Comparison of ENCODE assay signal across 8 cellular contexts in genomic region chr20:44210422-44211176, GRCh38. TPM values are rescaled to one million over a fixed set of nuclear protein-coding genes. Genes with fewer than 3 reads are reported as not detected.
DNase-seq lines count a peak whose midpoint lies in the region; ATAC-seq lines count a peak whose summit lies in the region.

Gene OSER1, minus strand, starts transcription at chr20:44210771. Its CDS starts 3,814 bp downstream, at chr20:44206957.

- CTCF ChIA-PET in activated CD4-positive, alpha-beta T cell treated with anti-CD3 and anti-CD28 coated beads, Interleukin-2, amount 10 ng/mL, durations not matched to agents 7 days and 5 days (lab: Charles Lee), result interaction anchor here (1.0 to 1.3 kb wide), 2 partner anchors 11 to 100 kb away, joined by 3 read pairs; partner anchors contain the start of gene FITM2

- peak within 1 kb of the TSS; percentile 93 for H3K27ac ChIP-seq in BLaER1

- no peaks in the 10 kb centered on the region for H3K27me3 ChIP-seq in BLaER1

- peak within 1 kb of the TSS; percentile 95 for H3K4me3 ChIP-seq in BLaER1

- H3K4me1 Mint-ChIP-seq in activated CD4-positive, alpha-beta T cell treated with anti-CD3 and anti-CD28 coated beads, Interleukin-2, amount 10 ng/mL, durations not matched to agents 7 days and 5 days, result peaks cover 57% of the 10 kb centered on the region

- peak within 1 kb of the TSS; percentile 95 for H3K4me2 ChIP-seq in BLaER1

- H3K4me1 ChIP-seq in BLaER1, result peaks cover 50% of the 10 kb centered on the region

- H3K4me3 Mint-ChIP-seq in activated CD4-positive, alpha-beta T cell treated with anti-CD3 and anti-CD28 coated beads, Interleukin-2, amount 10 ng/mL, durations not matched to agents 7 days and 5 days, result peak within 1 kb of the TSS; percentile 87

- no peaks in the 10 kb centered on the region for H3K9me3 Mint-ChIP-seq in activated CD4-positive, alpha-beta T cell treated with anti-CD3 and anti-CD28 coated beads, Interleukin-2, amount 10 ng/mL, durations not matched to agents 7 days and 5 days

- peaks cover 10% of the 10 kb centered on the region for H3K36me3 ChIP-seq in BLaER1

- POLR2A ChIA-PET in activated CD4-positive, alpha-beta T cell treated with anti-CD3 and anti-CD28 coated beads, Interleukin-2, amount 10 ng/mL, durations not matched to agents 7 days and 5 days (lab: Charles Lee), result no interaction called here

- no peaks in the 10 kb centered on the region for H3K27me3 Mint-ChIP-seq in activated CD4-positive, alpha-beta T cell treated with anti-CD3 and anti-CD28 coated beads, Interleukin-2, amount 10 ng/mL, durations not matched to agents 7 days and 5 days

- H3K27ac Mint-ChIP-seq in activated CD4-positive, alpha-beta T cell treated with anti-CD3 and anti-CD28 coated beads, Interleukin-2, amount 10 ng/mL, durations not matched to agents 7 days and 5 days, result peak within 1 kb of the TSS; percentile 97

- H3K9ac ChIP-seq in BLaER1, result peak within 1 kb of the TSS; percentile 96

- ATAC-seq in GM19328 (IDR thresholded peaks at IDR 0.05; ENCODE audit: unreplicated experiment) (peak; percentile 76), HG03520 (IDR thresholded peaks at IDR 0.05; ENCODE audit: unreplicated experiment) (peak; percentile 66), left lobe of liver (peak; percentile 88)

- peaks cover 49% of the 10 kb centered on the region for H4K20me1 ChIP-seq in BLaER1

- peak; percentile 94 for DNase-seq in NCI-H69 (lab: John Stamatoyannopoulos, UW)
- peak; percentile 99 for DNase-seq in activated CD4-positive, alpha-beta T cell treated with anti-CD3 and anti-CD28 coated beads, Interleukin-2, amount 10 ng/mL, durations not matched to agents 7 days and 5 days
- DNase-seq in cortex of kidney (lab: John Stamatoyannopoulos, UW), result peak; percentile 71
- DNase-seq in left lobe of liver (ENCODE audit: low spot score), result peak; percentile 99
- peak; percentile 94 for DNase-seq in stimulated activated CD4-positive, alpha-beta T cell treated with anti-CD3 and anti-CD28 coated beads, Interleukin-2, amount 100 ng/mL, for 4 hours (ENCODE audit: low read depth)

- H3K9me3 ChIP-seq in BLaER1, result no peaks in the 10 kb centered on the region

- peaks cover 11% of the 10 kb centered on the region for H3K36me3 Mint-ChIP-seq in activated CD4-positive, alpha-beta T cell treated with anti-CD3 and anti-CD28 coated beads, Interleukin-2, amount 10 ng/mL, durations not matched to agents 7 days and 5 days (ENCODE audit: low read depth)

RNA-seq across cellular contexts. Expression of gene OSER1, which starts in this region (rescaled TPM):
- 10 to 100 TPM; 23.7 to 25.8 TPM for total RNA-seq in activated CD4-positive, alpha-beta T cell treated with anti-CD3 and anti-CD28 coated beads, Interleukin-2, amount 10 ng/mL, durations not matched to agents 7 days and 5 days
- total RNA-seq in left lobe of liver, result 11.8 TPM

Comparison
In these comparisons a context has a peak if more than half of its experiments do, and no peak if none do; other contexts are left out.
1. Peak in every context shown above with its lines: DNase-seq, ATAC-seq, H3K4me3 ChIP-seq and H3K27ac ChIP-seq.